In the genomic region with DNA sequence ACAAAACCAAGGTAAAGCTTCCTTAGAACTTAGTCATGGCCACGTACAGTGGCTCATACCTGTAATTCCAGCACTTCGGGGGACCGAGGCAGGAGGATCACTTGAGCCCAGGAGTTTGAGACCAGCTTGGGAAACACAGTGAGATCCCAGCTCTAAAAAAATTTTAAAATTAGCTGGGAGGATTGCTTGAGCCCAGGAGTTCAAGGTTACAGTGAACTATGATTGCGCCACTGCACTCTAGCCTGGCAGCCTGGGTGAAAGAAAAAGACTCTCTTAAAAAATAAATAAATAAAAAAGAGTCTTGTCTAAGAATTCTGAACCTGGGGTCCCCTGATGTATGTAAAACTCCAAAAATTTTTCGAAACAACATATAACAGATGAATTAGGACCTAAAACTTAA, we compare ENCODE assay signal across 25 cellular contexts. TPM values are rescaled to one million over a fixed set of nuclear protein-coding genes. Genes with fewer than 3 reads are reported as not detected.
A peak's percentile ranks its signal among the peaks of the same experiment; 100 is the strongest.
DNase-seq lines count a peak whose midpoint lies in the region; ATAC-seq and TF ChIP-seq lines count a peak whose summit lies in the region.
"Had no signal": no experiment of that assay in that cellular context is flagged by ENCODE, and none has a peak within 500 bp of the region (broad histone marks: within the 10 kb centered on the region; RNA-seq: fewer than 3 reads in every experiment).

No MANE protein-coding gene starts in this region.

- H3K4me1 ChIP-seq in heart left ventricle, result peaks cover 0 to 9% (median 0%) of the 10 kb centered on the region in 12 donors
- H3K4me1 ChIP-seq in endodermal cell (ENCODE audit: control insufficient read depth, insufficient read depth, low read length), result peaks cover 3% of the 10 kb centered on the region
- peaks cover 6% of the 10 kb centered on the region for H3K4me1 ChIP-seq in neural progenitor cell
- H3K4me1 ChIP-seq: A549; BLaER1 treated with 17β-estradiol and CSF1 and Interleukin-3, amounts not matched to agents 10 nM and 100 nM had no signal

- no peaks in the 10 kb centered on the region for H3K79me2 ChIP-seq in neural progenitor cell (ENCODE audit: low read depth)

- no peaks in the 10 kb centered on the region for H3K27me3 ChIP-seq in heart left ventricle
- H3K27me3 ChIP-seq in endodermal cell (ENCODE audit: control insufficient read depth, insufficient read depth, low read length, poor library complexity, severe bottlenecking), result no peaks in the 10 kb centered on the region
- H3K27me3 ChIP-seq in neural progenitor cell, result no peaks in the 10 kb centered on the region
- H3K27me3 ChIP-seq: BLaER1 treated with 17β-estradiol and CSF1 and Interleukin-3, amounts not matched to agents 10 nM and 100 nM had no signal

- H4K20me1 ChIP-seq in neural progenitor cell (ENCODE audit: low read depth), result no peaks in the 10 kb centered on the region

- H3K4me3 Mint-ChIP-seq in endodermal cell, result no peak overlapping the region
- H3K4me3 Mint-ChIP-seq in neural progenitor cell, result no peak overlapping the region
- H3K4me3 Mint-ChIP-seq in activated CD4-positive, alpha-beta T cell treated with anti-CD3 and anti-CD28 coated beads for 36 hours, result no peak overlapping the region
- no peak overlapping the region for H3K4me3 Mint-ChIP-seq in endothelial cell (ENCODE audit: unreplicated experiment)
- H3K4me3 Mint-ChIP-seq: CD4-positive, alpha-beta T cell had no signal

- H3K27ac Mint-ChIP-seq in endodermal cell (peak overlapping the region; percentile 14), neural progenitor cell (no peak overlapping the region), endothelial cell (ENCODE audit: unreplicated experiment) (no peak overlapping the region)
- no peak overlapping the region for H3K27ac Mint-ChIP-seq in activated CD4-positive, alpha-beta T cell treated with anti-CD3 and anti-CD28 coated beads for 36 hours
- H3K27ac Mint-ChIP-seq: CD4-positive, alpha-beta T cell had no signal

- H3F3A ChIP-seq in neural progenitor cell (ENCODE audit: low read depth), result no peaks in the 10 kb centered on the region

- CTCF ChIA-PET in activated CD4-positive, alpha-beta T cell treated with anti-CD3 and anti-CD28 coated beads for 36 hours (lab: Charles Lee), result interaction anchor here (0.9 to 1.0 kb wide), 2 partner anchors 9 to 77 kb away, joined by 3 to 4 read pairs; no protein-coding TSS in a partner anchor

- intact Hi-C loops in left ventricle myocardium superior (cut with micrococcal nuclease) (no loop called here), heart left ventricle (cut with DNase I) (no loop called here)
- intact Hi-C loops in activated CD4-positive, alpha-beta T cell treated with anti-CD3 and anti-CD28 coated beads for 36 hours (cut with DNase I, micrococcal nuclease), result loop anchor here in 1 of 2 experiments (5.0 kb wide), 1 partner anchor 34 kb away; the partner anchor contains the start of gene N4BP2L2

- H3K27ac ChIP-seq in heart left ventricle (peak overlapping the region in 1 of 12 donors; percentile 13), endodermal cell (ENCODE audit: low read depth, low read length) (no peak overlapping the region), neural progenitor cell (peak overlapping the region; percentile 57)
- H3K27ac ChIP-seq: A549; BLaER1 treated with 17β-estradiol and CSF1 and Interleukin-3, amounts not matched to agents 10 nM and 100 nM; GM23248 had no signal

- no peak overlapping the region for H3K9ac ChIP-seq in endodermal cell (ENCODE audit: extremely low read depth, low read length, poor library complexity, severe bottlenecking)
- no peak overlapping the region for H3K9ac ChIP-seq in neural progenitor cell
- H3K9ac ChIP-seq: BLaER1 treated with 17β-estradiol and CSF1 and Interleukin-3, amounts not matched to agents 10 nM and 100 nM; GM23248 had no signal

- H3K4me3 ChIP-seq in heart left ventricle (no peak overlapping the region), endodermal cell (ENCODE audit: low read length) (no peak overlapping the region), neural progenitor cell (no peak overlapping the region)
- H3K4me3 ChIP-seq: A549; BLaER1 treated with 17β-estradiol and CSF1 and Interleukin-3, amounts not matched to agents 10 nM and 100 nM; GM23248 had no signal

- no peaks in the 10 kb centered on the region for H3K27me3 Mint-ChIP-seq in endodermal cell (ENCODE audit: insufficient read depth)
- H3K27me3 Mint-ChIP-seq in neural progenitor cell (ENCODE audit: insufficient read depth, low read depth), result no peaks in the 10 kb centered on the region
- H3K27me3 Mint-ChIP-seq in activated CD4-positive, alpha-beta T cell treated with anti-CD3 and anti-CD28 coated beads for 36 hours, result no peaks in the 10 kb centered on the region
- peaks cover 1% of the 10 kb centered on the region for H3K27me3 Mint-ChIP-seq in endothelial cell (ENCODE audit: unreplicated experiment)
- H3K27me3 Mint-ChIP-seq: CD4-positive, alpha-beta T cell had no signal

- POLR2A ChIA-PET in activated CD4-positive, alpha-beta T cell treated with anti-CD3 and anti-CD28 coated beads for 36 hours (lab: Charles Lee), result interaction anchor here (0.5 kb wide), 1 partner anchor 34 kb away, joined by 3 read pairs; no protein-coding TSS in a partner anchor

- whole genome bisulfite sequencing in heart left ventricle, 4 donors, result 90 to 97% (median 94%) methylated on average over 5 of the region's 5 CpGs
- 89 to 98% methylated on average over 3 to 5 of the region's 5 CpGs for WGBS in endodermal cell (ENCODE audit: insufficient coverage in 1 of 2, insufficient read length in 1 of 2), 2 experiments

- peak; percentile 33 for ATAC-seq in left ventricle myocardium superior
- ATAC-seq in heart left ventricle, result no peak
- no peak for ATAC-seq in activated CD4-positive, alpha-beta T cell treated with anti-CD3 and anti-CD28 coated beads for 36 hours
- ATAC-seq in GM21390 (IDR thresholded peaks at IDR 0.05; ENCODE audit: unreplicated experiment), result no peak
- ATAC-seq: A549, PC-3 had no signal

- H3K4me2 ChIP-seq in neural progenitor cell, result no peak overlapping the region
- H3K4me2 ChIP-seq: A549; BLaER1 treated with 17β-estradiol and CSF1 and Interleukin-3, amounts not matched to agents 10 nM and 100 nM had no signal

- H3K9me3 Mint-ChIP-seq in endodermal cell (no peaks in the 10 kb centered on the region), neural progenitor cell (no peaks in the 10 kb centered on the region), endothelial cell (ENCODE audit: unreplicated experiment) (no peaks in the 10 kb centered on the region)
- no peaks in the 10 kb centered on the region for H3K9me3 Mint-ChIP-seq in activated CD4-positive, alpha-beta T cell treated with anti-CD3 and anti-CD28 coated beads for 36 hours (ENCODE audit: low read depth)
- H3K9me3 Mint-ChIP-seq: CD4-positive, alpha-beta T cell had no signal

- no peak for TF ChIP-seq CTCF in heart left ventricle (IDR thresholded peaks at IDR 0.05)
- no peak for TF ChIP-seq CTCF in endodermal cell (conservative IDR thresholded peaks at IDR 0.05)
- no peak for TF ChIP-seq CTCF in neural progenitor cell (IDR thresholded peaks at IDR 0.05)
- TF ChIP-seq CTCF in endothelial cell (IDR thresholded peaks at IDR 0.05; ENCODE audit: unreplicated experiment), result no peak

- peaks cover 8% of the 10 kb centered on the region for H3K4me1 Mint-ChIP-seq in endodermal cell
- H3K4me1 Mint-ChIP-seq in neural progenitor cell, result no peaks in the 10 kb centered on the region
- H3K4me1 Mint-ChIP-seq in activated CD4-positive, alpha-beta T cell treated with anti-CD3 and anti-CD28 coated beads for 36 hours, result peaks cover 3% of the 10 kb centered on the region
- H3K4me1 Mint-ChIP-seq in endothelial cell (ENCODE audit: unreplicated experiment), result peaks cover 13% of the 10 kb centered on the region

- H3K9me3 ChIP-seq in heart left ventricle (no peaks in the 10 kb centered on the region), endodermal cell (ENCODE audit: control insufficient read depth, low read length) (no peaks in the 10 kb centered on the region), neural progenitor cell (ENCODE audit: low read depth) (no peaks in the 10 kb centered on the region)
- H3K9me3 ChIP-seq: A549; BLaER1 treated with 17β-estradiol and CSF1 and Interleukin-3, amounts not matched to agents 10 nM and 100 nM had no signal

- peaks cover 0 to 44% (median 32%) of the 10 kb centered on the region in 9 donors for H3K36me3 ChIP-seq in heart left ventricle
- H3K36me3 ChIP-seq in endodermal cell (ENCODE audit: control insufficient read depth, insufficient read depth, low read length), result no peaks in the 10 kb centered on the region
- no peaks in the 10 kb centered on the region for H3K36me3 ChIP-seq in neural progenitor cell

- TF ChIP-seq POLR2A in heart left ventricle (IDR thresholded peaks at IDR 0.05), result no peak

- DNase-seq in left ventricle myocardium superior, result no peak
- DNase-seq in heart left ventricle, result no peak
- DNase-seq in endodermal cell, result no peak
- no peak for DNase-seq in neural progenitor cell (ENCODE audit: low spot score)
- DNase-seq in activated CD4-positive, alpha-beta T cell treated with anti-CD3 and anti-CD28 coated beads for 36 hours, result no peak
- DNase-seq in endothelial cell (ENCODE audit: low spot score), result no peak
- DNase-seq: AML-193; CD4-positive, alpha-beta T cell; GM23248; H7; KG1; MM.1S; NCI-H1105; NCI-H1436 treated with DMSO at 0.1 percent for 48 hours; NCI-H1930; NCI-H2107; NCI-H446; NCI-H524 treated with DMSO at 0.1 percent for 48 hours; NCI-H82; NK-92 treated with Interleukin-12 subunit alpha and Interleukin-12 subunit beta, amount 100 ng/mL, for 24 hours; PC-3; SHP77 had no signal

- no peak overlapping the region for H2AFZ ChIP-seq in neural progenitor cell (replicated peaks)
- H2AFZ ChIP-seq: GM23248 had no signal

- H3K36me3 Mint-ChIP-seq in endodermal cell (ENCODE audit: low read depth) (peaks cover 15% of the 10 kb centered on the region), neural progenitor cell (peaks cover 14% of the 10 kb centered on the region), endothelial cell (ENCODE audit: low read depth, unreplicated experiment) (no peaks in the 10 kb centered on the region)
- peaks cover 13% of the 10 kb centered on the region for H3K36me3 Mint-ChIP-seq in activated CD4-positive, alpha-beta T cell treated with anti-CD3 and anti-CD28 coated beads for 36 hours (ENCODE audit: low read depth)

RNA-seq across cellular contexts. Expression of gene N4BP2L2, which starts 34.9 kb away (rescaled TPM):
- total RNA-seq in left ventricle myocardium superior, result 123 TPM
- 100 to 1,000 TPM; 106 to 297 (median 142) TPM for total RNA-seq in heart left ventricle
- 10 to 100 TPM; 40.4 to 53.8 TPM for polyA plus RNA-seq in heart left ventricle
- 10 to 100 TPM; 70.4 to 92.8 TPM for total RNA-seq in endodermal cell
- polyA plus RNA-seq in endodermal cell (2013, experiment 1 of 2), result 73.7 TPM
- polyA plus RNA-seq in endodermal cell (2013, experiment 2 of 2), result 76.6 TPM
- 86.2 and 153 TPM in 2 replicates for total RNA-seq in neural progenitor cell (ENCODE audit: low replicate concordance)
- total RNA-seq in activated CD4-positive, alpha-beta T cell treated with anti-CD3 and anti-CD28 coated beads for 36 hours, result 100 to 1,000 TPM in 1 of 2 experiments, 10 to 100 TPM in 1; 95.1 to 105 TPM
- total RNA-seq in endothelial cell (ENCODE audit: unreplicated experiment), result 81.1 TPM
